16 cellular contexts compared by ENCODE assay signal in genomic region chr20:37688093-37688492, GRCh38.
"Had no signal": no experiment of that assay in that cellular context is flagged by ENCODE, and none has a peak within 500 bp of the region (broad histone marks: within the 10 kb centered on the region; RNA-seq: fewer than 3 reads in every experiment).

No MANE protein-coding gene starts in this region.

- H3K4me1 ChIP-seq: neural progenitor cell, pancreas, suprapubic skin, thyroid gland had no signal

- H3K4me2 ChIP-seq: neural progenitor cell had no signal

- DNase-seq: effector memory CD4-positive, alpha-beta T cell; heart left ventricle; hippocampal formation; left colon; left ventricle myocardium superior; naive thymus-derived CD8-positive, alpha-beta T cell; nucleus accumbens; pancreas; right cardiac atrium; small intestine; stimulated activated CD4-positive, alpha-beta T cell treated with anti-CD3 and anti-CD28 coated beads, Interleukin-12 subunit alpha, Interleukin-12 subunit beta, amount 100 ng/mL, for 4 hours; stimulated activated naive CD4-positive, alpha-beta T cell treated with Interleukin-2 at 50 U/mL for 16 hours; thyroid gland had no signal

- H3K27ac ChIP-seq: heart left ventricle, neural progenitor cell, pancreas, suprapubic skin, thyroid gland had no signal

- H2AFZ ChIP-seq: neural progenitor cell had no signal

- H3K9me3 ChIP-seq: heart left ventricle, pancreas, suprapubic skin, thyroid gland had no signal

- H3K27me3 ChIP-seq: pancreas, thyroid gland had no signal

- H3K36me3 ChIP-seq: heart left ventricle, neural progenitor cell, pancreas, suprapubic skin, thyroid gland had no signal

- H3K9ac ChIP-seq: neural progenitor cell had no signal

- H3K4me3 ChIP-seq: heart left ventricle, neural progenitor cell, pancreas, suprapubic skin, thyroid gland had no signal

- ATAC-seq: esophagus mucosa; heart left ventricle; left colon; left ventricle myocardium superior; naive thymus-derived CD8-positive, alpha-beta T cell; pancreas; right cardiac atrium had no signal
